ENCODE assay signal across 8 cellular contexts in genomic region chr9:92877531-92878430, GRCh38. TPM values are rescaled to one million over a fixed set of nuclear protein-coding genes. Genes with fewer than 3 reads are reported as not detected.
DNase-seq lines count a peak whose midpoint lies in the region; ATAC-seq and TF ChIP-seq lines count a peak whose summit lies in the region.

ZNF484 (minus strand) TSS chr9:92878038; CDS start chr9:92875029, 3,009 bp downstream.

- peak within 1 kb of the TSS; percentile 100 for H3K4me3 Mint-ChIP-seq in activated naive CD8-positive, alpha-beta T cell
- H3K4me3 Mint-ChIP-seq in osteocyte (ENCODE audit: unreplicated experiment): peak within 1 kb of the TSS; percentile 89

- no peaks in the 10 kb centered on the region for H3K9me3 Mint-ChIP-seq in activated naive CD8-positive, alpha-beta T cell (ENCODE audit: low read depth)
- H3K9me3 Mint-ChIP-seq in osteocyte (ENCODE audit: unreplicated experiment): no peaks in the 10 kb centered on the region

- peaks cover 46% of the 10 kb centered on the region for H3K4me1 Mint-ChIP-seq in activated naive CD8-positive, alpha-beta T cell (ENCODE audit: low read depth)
- H3K4me1 Mint-ChIP-seq in osteocyte (ENCODE audit: unreplicated experiment): peaks cover 26% of the 10 kb centered on the region

- ATAC-seq in HG02610 (IDR thresholded peaks at IDR 0.05; ENCODE audit: unreplicated experiment): peak; percentile 96

- no peaks in the 10 kb centered on the region for H3K4me1 ChIP-seq in thymus (ENCODE audit: control insufficient read depth, insufficient read depth, low read length)

- no peaks in the 10 kb centered on the region for H3K9me3 ChIP-seq in thymus (ENCODE audit: control insufficient read depth)

- 18% methylated on average over 28 of the region's 28 CpGs for WGBS in thymus

- H3K27me3 ChIP-seq in thymus (ENCODE audit: control insufficient read depth, insufficient read depth): no peaks in the 10 kb centered on the region

- peak within 1 kb of the TSS; percentile 64 for H3K27ac ChIP-seq in thymus (ENCODE audit: low read depth)

- H3K4me3 ChIP-seq in GM08714 (ENCODE audit: low read length): peak within 1 kb of the TSS; percentile 92
- H3K4me3 ChIP-seq in thymus (ENCODE audit: low read length): peak within 1 kb of the TSS; percentile 67

- DNase-seq in NCI-H1092 treated with DMSO at 0.1 percent for 48 hours (lab: John Stamatoyannopoulos, UW) (peak; percentile 98), SKM-1 (lab: John Stamatoyannopoulos, UW; ENCODE audit: unreplicated experiment) (peak; percentile 74), head of caudate nucleus (peak; percentile 93 to 99 (median 97)), osteocyte (ENCODE audit: extremely low spot score, unreplicated experiment) (peak; percentile 98)

- H3K27ac Mint-ChIP-seq in activated naive CD8-positive, alpha-beta T cell: peak within 1 kb of the TSS; percentile 98
- peak within 1 kb of the TSS; percentile 97 for H3K27ac Mint-ChIP-seq in osteocyte (ENCODE audit: unreplicated experiment)

- H3K36me3 Mint-ChIP-seq in activated naive CD8-positive, alpha-beta T cell: peaks cover 2% of the 10 kb centered on the region
- H3K36me3 Mint-ChIP-seq in osteocyte (ENCODE audit: unreplicated experiment): peaks cover 3% of the 10 kb centered on the region

- no peaks in the 10 kb centered on the region for H3K27me3 Mint-ChIP-seq in activated naive CD8-positive, alpha-beta T cell
- no peaks in the 10 kb centered on the region for H3K27me3 Mint-ChIP-seq in osteocyte (ENCODE audit: unreplicated experiment)

- no peaks in the 10 kb centered on the region for H3K36me3 ChIP-seq in thymus (ENCODE audit: control insufficient read depth, insufficient read depth)

- no peak for TF ChIP-seq CTCF in osteocyte (IDR thresholded peaks at IDR 0.05)

- intact Hi-C loops in head of caudate nucleus (cut with DNase I): no loop called here

RNA-seq across cellular contexts. Expression of gene ZNF484, which starts in this region (rescaled TPM):
- total RNA-seq in osteocyte: 9.5 and 11.5 TPM in 2 replicates
- 2.2 TPM for polyA plus RNA-seq in thymus

Comparison
In these comparisons a context has a peak if more than half of its experiments do, and no peak if none do; other contexts are left out.
1. Peak in every context shown above with its lines: DNase-seq, ATAC-seq, H3K4me3 ChIP-seq and H3K27ac ChIP-seq.